In the genomic region with DNA sequence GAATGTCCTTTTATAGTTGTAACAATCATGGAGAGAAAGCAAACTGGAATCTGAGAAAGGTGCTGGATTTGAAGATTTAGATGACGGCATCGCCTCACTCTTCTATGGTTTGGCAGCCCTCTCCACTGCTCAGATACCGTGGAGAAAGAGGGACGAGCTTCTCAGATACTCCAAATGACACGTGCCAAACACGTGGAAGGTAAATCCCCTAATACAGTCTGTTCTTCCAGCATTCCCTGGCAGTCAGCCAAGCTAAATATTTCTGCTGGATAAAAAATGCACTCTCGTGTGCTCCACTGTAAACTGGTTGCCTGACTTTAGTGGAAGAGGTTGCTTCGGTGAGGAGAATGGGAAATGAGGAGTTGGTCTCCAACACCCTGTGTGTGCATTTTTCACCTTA, we compare ENCODE assay signal across 11 cellular contexts. TPM values are rescaled to one million over a fixed set of nuclear protein-coding genes. Genes with fewer than 3 reads are reported as not detected.
A peak's percentile ranks its signal among the peaks of the same experiment; 100 is the strongest.
DNase-seq lines count a peak whose midpoint lies in the region; TF ChIP-seq lines count a peak whose summit lies in the region.
"Had no signal": no experiment of that assay in that cellular context is flagged by ENCODE, and none has a peak within 500 bp of the region (broad histone marks: within the 10 kb centered on the region; RNA-seq: fewer than 3 reads in every experiment).

No MANE protein-coding gene starts in this region.

- H2BK15ac ChIP-seq in mesendoderm (replicated peaks; ENCODE audit: low read depth) = no peak overlapping the region

- no peaks in the 10 kb centered on the region for H3K27me3 Mint-ChIP-seq in CD8-positive, alpha-beta memory T cell
- H3K27me3 Mint-ChIP-seq: CD4-positive, CD25-positive, alpha-beta regulatory T cell had no signal

- TF ChIP-seq POLR2A in spleen (IDR thresholded peaks at IDR 0.05) = no peak

- no peak overlapping the region for H3K27ac Mint-ChIP-seq in CD8-positive, alpha-beta memory T cell
- H3K27ac Mint-ChIP-seq: activated CD8-positive, alpha-beta T cell treated with anti-CD3 and anti-CD28 coated beads, Interleukin-2, amount 10 ng/mL, durations not matched to agents 7 days and 5 days had no signal

- no peak overlapping the region for H3K4me3 Mint-ChIP-seq in CD8-positive, alpha-beta memory T cell
- H3K4me3 Mint-ChIP-seq: activated CD8-positive, alpha-beta T cell treated with anti-CD3 and anti-CD28 coated beads, Interleukin-2, amount 10 ng/mL, durations not matched to agents 7 days and 5 days; CD4-positive, CD25-positive, alpha-beta regulatory T cell had no signal

- H2AK5ac ChIP-seq in mesendoderm (ENCODE audit: low read length) = no peak overlapping the region

- no peak overlapping the region for H4K8ac ChIP-seq in mesendoderm (ENCODE audit: low read depth, low read length)

- no peaks in the 10 kb centered on the region for H3K79me2 ChIP-seq in mesendoderm (ENCODE audit: control insufficient read depth, insufficient read depth, low read length)

- no peaks in the 10 kb centered on the region for H3K9me3 ChIP-seq in SJSA1 (replicated peaks)
- no peaks in the 10 kb centered on the region for H3K9me3 ChIP-seq in CD8-positive, alpha-beta memory T cell (ENCODE audit: low read length)
- no peaks in the 10 kb centered on the region for H3K9me3 ChIP-seq in spleen
- H3K9me3 ChIP-seq: uterus had no signal

- TF ChIP-seq CTCF in AG04449 (IDR thresholded peaks at IDR 0.05; ENCODE audit: insufficient read depth, low read length, missing control alignments) = no peak
- TF ChIP-seq CTCF in fibroblast of villous mesenchyme (IDR thresholded peaks at IDR 0.05; ENCODE audit: insufficient read depth, low read depth, low read length) = no peak
- TF ChIP-seq CTCF in spleen (IDR thresholded peaks at IDR 0.05 in 8 of 11, conservative IDR thresholded peaks at IDR 0.05 in 3 of 11) = no peak

- CTCF ChIA-PET in AG04449 (lab: Yijun Ruan, JAX) = interaction anchor here (0.8 to 1.4 kb wide), 4 partner anchors 15 to 232 kb away, joined by 3 to 4 read pairs (median 4); no protein-coding TSS in a partner anchor
- CTCF ChIA-PET in CD8-positive, alpha-beta memory T cell (lab: Charles Lee) = no interaction called here

- 50 to 63% (median 55%) methylated on average over 8 of the region's 8 CpGs for WGBS in spleen, 5 donors
- no CpG with 5 or more reads among the region's 8 CpGs for WGBS in mesendoderm (ENCODE audit: extremely low coverage, insufficient coverage, low lambda C conversion rate)

- no peak overlapping the region for H2BK5ac ChIP-seq in mesendoderm (ENCODE audit: low read length)

- H3K9me3 Mint-ChIP-seq in CD8-positive, alpha-beta memory T cell = no peaks in the 10 kb centered on the region
- H3K9me3 Mint-ChIP-seq: CD4-positive, CD25-positive, alpha-beta regulatory T cell had no signal

- H2BK120ac ChIP-seq in mesendoderm (ENCODE audit: low read depth, low read length) = no peak overlapping the region

- POLR2A ChIA-PET in AG04449 (lab: Yijun Ruan, JAX) = no interaction called here
- POLR2A ChIA-PET in CD8-positive, alpha-beta memory T cell (lab: Charles Lee) = no interaction called here

- H3K4ac ChIP-seq in mesendoderm (ENCODE audit: low read depth, low read length) = no peak overlapping the region

- H3K27ac ChIP-seq in SJSA1 = no peak overlapping the region
- H3K27ac ChIP-seq in CD8-positive, alpha-beta memory T cell (ENCODE audit: low read depth, low read length) = no peak overlapping the region
- H3K27ac ChIP-seq in spleen = no peak overlapping the region
- H3K27ac ChIP-seq in mesendoderm (ENCODE audit: low read depth, low read length) = no peak overlapping the region
- H3K27ac ChIP-seq: uterus had no signal

- no peaks in the 10 kb centered on the region for H3K79me1 ChIP-seq in mesendoderm (ENCODE audit: low read length)

- intact Hi-C loops in spleen (cut with DNase I; ENCODE audit: low total_unique reads) = no loop called here

- peaks cover 6% of the 10 kb centered on the region for H3K4me1 ChIP-seq in SJSA1 (replicated peaks)
- H3K4me1 ChIP-seq in CD8-positive, alpha-beta memory T cell (ENCODE audit: insufficient read depth, low read length) = no peaks in the 10 kb centered on the region
- no peaks in the 10 kb centered on the region for H3K4me1 ChIP-seq in spleen
- no peaks in the 10 kb centered on the region for H3K4me1 ChIP-seq in mesendoderm (ENCODE audit: control insufficient read depth, low read depth, low read length)
- H3K4me1 ChIP-seq: uterus had no signal

- no peak overlapping the region for H4K5ac ChIP-seq in mesendoderm (ENCODE audit: low read length)

- H3K4me3 ChIP-seq in AG04449 (ENCODE audit: low read depth, low read length) (no peak overlapping the region), SJSA1 (no peak overlapping the region), fibroblast of villous mesenchyme (ENCODE audit: low read depth, low read length) (no peak overlapping the region), spleen (no peak overlapping the region), mesendoderm (ENCODE audit: low read length) (no peak overlapping the region)
- H3K4me3 ChIP-seq in CD8-positive, alpha-beta memory T cell (ENCODE audit: low read length) = no peak overlapping the region
- H3K4me3 ChIP-seq: uterus had no signal

- DNase-seq in AG04449 (ENCODE audit: low read depth, low spot score) (peak; percentile 58), M059J (ENCODE audit: low read depth) (peak; percentile 85), SJSA1 (ENCODE audit: low read depth in 1 of 2, low spot score in 2 of 2) (peak; percentile 53 to 56), fibroblast of villous mesenchyme (ENCODE audit: low read depth) (peak; percentile 72), NCI-H1436 treated with DMSO at 0.1 percent for 48 hours (lab: John Stamatoyannopoulos, UW) (no peak), spleen (no peak), mesendoderm (no peak)
- DNase-seq in CD8-positive, alpha-beta memory T cell = no peak
- DNase-seq: activated CD8-positive, alpha-beta T cell treated with anti-CD3 and anti-CD28 coated beads, Interleukin-2, amount 10 ng/mL, durations not matched to agents 7 days and 5 days; CD4-positive, CD25-positive, alpha-beta regulatory T cell; uterus had no signal

- H3K18ac ChIP-seq in mesendoderm (ENCODE audit: low read length) = no peak overlapping the region

- H3K27me3 ChIP-seq in SJSA1 (replicated peaks) (no peaks in the 10 kb centered on the region), spleen (replicated peaks in 1 of 7) (no peaks in the 10 kb centered on the region), mesendoderm (ENCODE audit: insufficient read depth, low read length, poor library complexity) (no peaks in the 10 kb centered on the region)
- no peaks in the 10 kb centered on the region for H3K27me3 ChIP-seq in CD8-positive, alpha-beta memory T cell (ENCODE audit: insufficient read depth, low read length, poor library complexity, severe bottlenecking)
- H3K27me3 ChIP-seq: uterus had no signal

- H3K36me3 Mint-ChIP-seq in CD8-positive, alpha-beta memory T cell = no peaks in the 10 kb centered on the region
- H3K36me3 Mint-ChIP-seq: CD4-positive, CD25-positive, alpha-beta regulatory T cell had no signal

- H3K4me1 Mint-ChIP-seq in CD8-positive, alpha-beta memory T cell = no peaks in the 10 kb centered on the region

- no peak overlapping the region for H3K9ac ChIP-seq in mesendoderm (ENCODE audit: low read length)

- H3K36me3 ChIP-seq in SJSA1 (no peaks in the 10 kb centered on the region), spleen (no peaks in the 10 kb centered on the region), mesendoderm (ENCODE audit: control insufficient read depth, insufficient read depth, low read length) (no peaks in the 10 kb centered on the region)
- H3K36me3 ChIP-seq in CD8-positive, alpha-beta memory T cell (ENCODE audit: insufficient read depth, low read length) = no peaks in the 10 kb centered on the region
- H3K36me3 ChIP-seq: uterus had no signal

- no peak overlapping the region for H3K56ac ChIP-seq in mesendoderm (ENCODE audit: low read length)

- no peak overlapping the region for H3K23ac ChIP-seq in mesendoderm (ENCODE audit: low read length)

- no peak overlapping the region for H3K4me2 ChIP-seq in mesendoderm (ENCODE audit: low read length)

RNA-seq across cellular contexts. Expression of gene PRDM1, which starts 16.7 kb away (rescaled TPM):
- total RNA-seq in M059J (2014; rRNA removed; shearing (Covaris generic)) = 8.0 and 14.8 TPM in 2 replicates
- total RNA-seq in SJSA1 (2014; rRNA removed; shearing (Covaris generic)) = 0.84 and 1.3 TPM in 2 replicates
- total RNA-seq in fibroblast of villous mesenchyme = 29.6 and 39.7 TPM in 2 replicates
- total RNA-seq in CD8-positive, alpha-beta memory T cell = 10 to 100 TPM; 88.2 to 90.7 TPM
- 79.8 TPM for polyA plus RNA-seq in CD8-positive, alpha-beta memory T cell
- 10 to 100 TPM; 35.7 to 63.7 (median 45.4) TPM for total RNA-seq in spleen
- 1 to 10 TPM; 2.2 to 3.7 (median 2.5) TPM for polyA plus RNA-seq in spleen
- polyA plus RNA-seq in mesendoderm (2013, experiment 1 of 2) = 3.7 TPM
- polyA plus RNA-seq in mesendoderm (2013, experiment 2 of 2) = 3.5 TPM

Comparison
In these comparisons a context has a peak if more than half of its experiments do, and no peak if none do; other contexts are left out.
1. DNase-seq: peak in AG04449 (single experiment), M059J (single experiment), SJSA1 (2 of 2) and fibroblast of villous mesenchyme (single experiment); none in NCI-H1436 treated with DMSO at 0.1 percent for 48 hours (single experiment), CD8-positive, alpha-beta memory T cell (0 of 5), spleen (single experiment) and mesendoderm (single experiment).